Comparison of ENCODE assay signal across 8 cellular contexts in the genomic region with DNA sequence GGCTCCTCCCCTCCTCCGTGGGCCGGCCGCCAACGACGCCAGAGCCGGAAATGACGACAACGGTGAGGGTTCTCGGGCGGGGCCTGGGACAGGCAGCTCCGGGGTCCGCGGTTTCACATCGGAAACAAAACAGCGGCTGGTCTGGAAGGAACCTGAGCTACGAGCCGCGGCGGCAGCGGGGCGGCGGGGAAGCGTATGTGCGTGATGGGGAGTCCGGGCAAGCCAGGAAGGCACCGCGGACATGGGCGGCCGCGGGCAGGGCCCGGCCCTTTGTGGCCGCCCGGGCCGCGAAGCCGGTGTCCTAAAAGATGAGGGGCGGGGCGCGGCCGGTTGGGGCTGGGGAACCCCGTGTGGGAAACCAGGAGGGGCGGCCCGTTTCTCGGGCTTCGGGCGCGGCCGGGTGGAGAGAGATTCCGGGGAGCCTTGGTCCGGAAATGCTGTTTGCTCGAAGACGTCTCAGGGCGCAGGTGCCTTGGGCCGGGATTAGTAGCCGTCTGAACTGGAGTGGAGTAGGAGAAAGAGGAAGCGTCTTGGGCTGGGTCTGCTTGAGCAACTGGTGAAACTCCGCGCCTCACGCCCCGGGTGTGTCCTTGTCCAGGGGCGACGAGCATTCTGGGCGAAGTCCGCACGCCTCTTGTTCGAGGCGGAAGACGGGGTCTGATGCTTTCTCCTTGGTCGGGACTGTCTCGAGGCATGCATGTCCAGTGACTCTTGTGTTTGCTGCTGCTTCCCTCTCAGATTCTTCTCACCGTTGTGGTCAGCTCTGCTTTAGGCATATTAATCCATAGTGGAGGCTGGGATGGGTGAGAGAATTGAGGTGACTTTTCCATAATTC. TPM values are rescaled to one million over a fixed set of nuclear protein-coding genes. Genes with fewer than 3 reads are reported as not detected.
DNase-seq lines count a peak whose midpoint lies in the region; ATAC-seq and TF ChIP-seq lines count a peak whose summit lies in the region.

A gene (plus strand): TSS at position 121 of the 835 bp plus-strand sequence. CDS start 11,513 bp downstream, outside the sequence.

- H3K27ac ChIP-seq in heart right ventricle (peak within 1 kb of the TSS; percentile 86 to 97 (median 93)), upper lobe of left lung (peak within 1 kb of the TSS; percentile 92 to 98 (median 96))

- peaks cover 26% of the 10 kb centered on the region for H3K36me3 Mint-ChIP-seq in T-helper 1 cell treated with Interleukin-12 subunit alpha and Interleukin-12 subunit beta and Interleukin-4 antibody, amounts not matched to agents 30 μg/mL and 1 μg/mL, for 36 hours (ENCODE audit: low read depth)

- peaks cover 23% of the 10 kb centered on the region for H3K4me1 Mint-ChIP-seq in T-helper 1 cell treated with Interleukin-12 subunit alpha and Interleukin-12 subunit beta and Interleukin-4 antibody, amounts not matched to agents 30 μg/mL and 1 μg/mL, for 36 hours (ENCODE audit: low read depth)

- H3K9me3 ChIP-seq in heart right ventricle (peaks cover 0 to 13% (median 0%) of the 10 kb centered on the region in 11 donors), upper lobe of left lung (no peaks in the 10 kb centered on the region)

- DNase-seq in GM13977 (ENCODE audit: low spot score) (peak; percentile 98), NCI-H1694 treated with DMSO at 0.1 percent for 48 hours (lab: John Stamatoyannopoulos, UW) (peak; percentile 89), amniotic stem cell (lab: John Stamatoyannopoulos, UW) (peak; percentile 79), heart right ventricle (peak; percentile 95 to 96), posterior vena cava (ENCODE audit: low spot score) (peak; percentile 99), upper lobe of left lung (peak; percentile 97 to 99)

- in situ Hi-C loops in GM13977 (cut with MboI; ENCODE audit: low pct_unique_long_range_greater_than_20kb, low sequenced_read_pairs, unreplicated experiment) = no loop called here

- H3K27me3 Mint-ChIP-seq in T-helper 1 cell treated with Interleukin-12 subunit alpha and Interleukin-12 subunit beta and Interleukin-4 antibody, amounts not matched to agents 30 μg/mL and 1 μg/mL, for 36 hours (ENCODE audit: low read depth) = no peaks in the 10 kb centered on the region

- WGBS in heart right ventricle, 2 donors = 0% methylated on average over 69 to 71 of the region's 71 CpGs
- 0 to 1% methylated on average over 2 to 53 of the region's 71 CpGs for WGBS in upper lobe of left lung, 2 donors

- H3K27me3 ChIP-seq in heart right ventricle = no peaks in the 10 kb centered on the region
- no peaks in the 10 kb centered on the region for H3K27me3 ChIP-seq in upper lobe of left lung

- H3K9me3 Mint-ChIP-seq in T-helper 1 cell treated with Interleukin-12 subunit alpha and Interleukin-12 subunit beta and Interleukin-4 antibody, amounts not matched to agents 30 μg/mL and 1 μg/mL, for 36 hours = peaks cover 16% of the 10 kb centered on the region

- TF ChIP-seq CTCF in GM13977 (IDR thresholded peaks at IDR 0.05; ENCODE audit: extremely low read depth, insufficient read depth, missing control alignments) (no peak), heart right ventricle (IDR thresholded peaks at IDR 0.05) (no peak), upper lobe of left lung (IDR thresholded peaks at IDR 0.05) (no peak)

- H3K36me3 ChIP-seq in heart right ventricle (peaks cover 0 to 5% (median 0%) of the 10 kb centered on the region in 9 donors), upper lobe of left lung (no peaks in the 10 kb centered on the region)

- peak in 1 of 4 donors; percentile 70 for TF ChIP-seq EP300 in upper lobe of left lung (IDR thresholded peaks at IDR 0.05)

- peaks cover 0 to 36% (median 19%) of the 10 kb centered on the region in 9 donors for H3K4me1 ChIP-seq in heart right ventricle
- peaks cover 9 to 25% (median 14%) of the 10 kb centered on the region in 4 donors for H3K4me1 ChIP-seq in upper lobe of left lung

- H3K4me3 ChIP-seq in heart right ventricle (peak within 1 kb of the TSS; percentile 73 to 98 (median 93)), upper lobe of left lung (peak within 1 kb of the TSS; percentile 37 to 76 (median 66))

- intact Hi-C loops in heart right ventricle (cut with DNase I) (loop anchor here in 1 of 10 donors (5.0 kb wide), 1 partner anchor 326 kb away; no protein-coding TSS in a partner anchor), posterior vena cava (cut with DNase I) (no loop called here)

- ATAC-seq in HG02870 (IDR thresholded peaks at IDR 0.05; ENCODE audit: unreplicated experiment) = peak; percentile 86
- ATAC-seq in heart right ventricle = peak; percentile 98 to 100 (median 98)
- peak; percentile 98 for ATAC-seq in upper lobe of left lung (ENCODE audit: low FRiP score in 2 of 2)

- peak in 3 of 4 donors; percentile 79 to 97 (median 93) for TF ChIP-seq POLR2A in upper lobe of left lung (IDR thresholded peaks at IDR 0.05)

- peak within 1 kb of the TSS; percentile 86 for H3K27ac Mint-ChIP-seq in T-helper 1 cell treated with Interleukin-12 subunit alpha and Interleukin-12 subunit beta and Interleukin-4 antibody, amounts not matched to agents 30 μg/mL and 1 μg/mL, for 36 hours

- peak within 1 kb of the TSS; percentile 90 for H3K4me3 Mint-ChIP-seq in T-helper 1 cell treated with Interleukin-12 subunit alpha and Interleukin-12 subunit beta and Interleukin-4 antibody, amounts not matched to agents 30 μg/mL and 1 μg/mL, for 36 hours

RNA-seq across cellular contexts. Expression of the gene that starts here (rescaled TPM):
- 10 to 100 TPM; 19.9 to 33.7 (median 24.9) TPM for total RNA-seq in heart right ventricle
- polyA plus RNA-seq in heart right ventricle = 10 to 100 TPM; 13.2 to 15.5 TPM
- total RNA-seq in posterior vena cava = 10 to 100 TPM; 41.4 to 48.8 TPM
- 10 to 100 TPM; 31.1 to 68.9 (median 56.8) TPM for total RNA-seq in upper lobe of left lung

Comparison
In these comparisons a context has a peak if more than half of its experiments do, and no peak if none do; other contexts are left out.
1. Peak in every context shown above with its lines: DNase-seq, ATAC-seq, H3K4me3 ChIP-seq and H3K27ac ChIP-seq.